In genomic region chr4:185566425-185566824, GRCh38 we compare ENCODE assay signal across 3 cellular contexts.
TF ChIP-seq lines count a peak whose summit lies in the region.

No MANE protein-coding gene starts in this region.

TF ChIP-seq in K562, 482 proteins besides CTCF, POLR2A, EP300 and RAD21 (continues in another document):
- no peak for TF ChIP-seq MBD1 (CRISPR knock-in tag; IDR thresholded peaks at IDR 0.05)
- no peak for TF ChIP-seq DNMT1 (IDR thresholded peaks at IDR 0.05)
- no peak for TF ChIP-seq ZNF436 (CRISPR knock-in tag; IDR thresholded peaks at IDR 0.05)
- TF ChIP-seq ZEB2 (IDR thresholded peaks at IDR 0.05) = no peak
- TF ChIP-seq ZNF766 (CRISPR knock-in tag; conservative IDR thresholded peaks at IDR 0.05) = no peak
- no peak for TF ChIP-seq FOS (IDR thresholded peaks at IDR 0.05; ENCODE audit: extremely low read depth, insufficient read length)
- TF ChIP-seq CLOCK (CRISPR knock-in tag; IDR thresholded peaks at IDR 0.05; ENCODE audit: borderline replicate concordance) = no peak
- no peak for TF ChIP-seq ZNF140 (CRISPR knock-in tag; IDR thresholded peaks at IDR 0.05)
- no peak for TF ChIP-seq FOXJ3 (CRISPR knock-in tag; IDR thresholded peaks at IDR 0.05)
- no peak for TF ChIP-seq ZNF780A (CRISPR knock-in tag; IDR thresholded peaks at IDR 0.05)
- TF ChIP-seq GATAD2A (IDR thresholded peaks at IDR 0.05) = no peak

TF ChIP-seq in HepG2, 621 proteins besides CTCF, POLR2A, EP300 and RAD21:
- TF ChIP-seq ZBTB10 (CRISPR knock-in tag; IDR thresholded peaks at IDR 0.05; ENCODE audit: borderline replicate concordance) (no peak), ZBTB38 (CRISPR knock-in tag; IDR thresholded peaks at IDR 0.05) (0 out of 2 replicates have a peak, but pooled peaks have one; percentile 37), NFIB (CRISPR knock-in tag; IDR thresholded peaks at IDR 0.05; ENCODE audit: borderline replicate concordance) (no peak), AKNA (CRISPR knock-in tag; IDR thresholded peaks at IDR 0.05; ENCODE audit: borderline replicate concordance) (no peak)

TF ChIP-seq in GM12891, 5 proteins besides CTCF, POLR2A, EP300 and RAD21:
- TF ChIP-seq SPI1 (IDR thresholded peaks at IDR 0.05; ENCODE audit: low read depth, low read length) (no peak), PAX5 (IDR thresholded peaks at IDR 0.05; ENCODE audit: insufficient read depth, low read length, severe bottlenecking) (no peak), TAF1 (IDR thresholded peaks at IDR 0.05; ENCODE audit: low read depth, low read length) (no peak), POLR2AphosphoS5 (IDR thresholded peaks at IDR 0.05; ENCODE audit: low read depth, low read length) (no peak), POU2F2 (IDR thresholded peaks at IDR 0.05; ENCODE audit: low read depth, low read length) (no peak)
TF ChIP-seq in GM12891: peak in this region for 0.
